22 cellular contexts compared by ENCODE assay signal in genomic region chr3:137468446-137468845, GRCh38.
"Had no signal": no experiment of that assay in that cellular context is flagged by ENCODE, and none has a peak within 500 bp of the region (broad histone marks: within the 10 kb centered on the region; RNA-seq: fewer than 3 reads in every experiment).

No MANE protein-coding gene starts in this region.

- H3K4me3 ChIP-seq: esophagus squamous epithelium, hepatocyte, ovary, smooth muscle cell, suprapubic skin, thyroid gland had no signal

- DNase-seq: esophagus squamous epithelium; foreskin fibroblast; head of caudate nucleus; left colon; naive thymus-derived CD8-positive, alpha-beta T cell; nucleus accumbens; ovary; right cardiac atrium; stimulated activated CD4-positive, alpha-beta T cell treated with anti-CD3 and anti-CD28 coated beads, Interleukin-4, amount 100 ng/mL, for 1 hour; stimulated activated CD8-positive, alpha-beta memory T cell treated with anti-CD3 and anti-CD28 coated beads, Interleukin-4, amount 100 ng/mL, for 48 hours; stimulated activated naive CD8-positive, alpha-beta T cell treated with anti-CD3 and anti-CD28 coated beads, Interleukin-15, Interleukin-2, amounts not matched to agents 100 U/mL and 50 U/mL, for 24 hours; thyroid gland had no signal

- ATAC-seq: left colon; naive thymus-derived CD8-positive, alpha-beta T cell; right cardiac atrium; stimulated activated effector memory CD8-positive, alpha-beta T cell treated with anti-CD3 and anti-CD28 coated beads, Interleukin-12 subunit alpha, Interleukin-12 subunit beta, amount 100 ng/mL, for 72 hours; stimulated activated naive CD8-positive, alpha-beta T cell treated with anti-CD3 and anti-CD28 coated beads, Interleukin-15, Interleukin-2, amounts not matched to agents 100 U/mL and 50 U/mL, for 24 hours had no signal

- H3K36me3 Mint-ChIP-seq: naive thymus-derived CD8-positive, alpha-beta T cell; stimulated activated effector memory CD8-positive, alpha-beta T cell treated with anti-CD3 and anti-CD28 coated beads, Interleukin-12 subunit alpha, Interleukin-12 subunit beta, amount 100 ng/mL, for 72 hours; type B pancreatic cell had no signal

- H3K9me3 Mint-ChIP-seq: neural crest cell; stimulated activated effector memory CD8-positive, alpha-beta T cell treated with anti-CD3 and anti-CD28 coated beads, Interleukin-12 subunit alpha, Interleukin-12 subunit beta, amount 100 ng/mL, for 72 hours; type B pancreatic cell had no signal

- H2AFZ ChIP-seq: hepatocyte had no signal

- H3K4me2 ChIP-seq: hepatocyte, smooth muscle cell had no signal

- H3K79me2 ChIP-seq: hepatocyte had no signal

- H3K4me1 ChIP-seq: suprapubic skin, thyroid gland had no signal

- H3K27ac Mint-ChIP-seq: dendritic cell treated with granulocyte-macrophage colony-stimulating factor and Interleukin-4, amounts not matched to agents 40 ng/mL and 50 ng/mL, for 4 days; naive thymus-derived CD8-positive, alpha-beta T cell; progenitor cell of endocrine pancreas; stimulated activated effector memory CD8-positive, alpha-beta T cell treated with anti-CD3 and anti-CD28 coated beads, Interleukin-12 subunit alpha, Interleukin-12 subunit beta, amount 100 ng/mL, for 72 hours; type B pancreatic cell had no signal

- H3K4me3 Mint-ChIP-seq: dendritic cell treated with granulocyte-macrophage colony-stimulating factor and Interleukin-4, amounts not matched to agents 40 ng/mL and 50 ng/mL, for 4 days; naive thymus-derived CD8-positive, alpha-beta T cell; neural crest cell; stimulated activated effector memory CD8-positive, alpha-beta T cell treated with anti-CD3 and anti-CD28 coated beads, Interleukin-12 subunit alpha, Interleukin-12 subunit beta, amount 100 ng/mL, for 72 hours; type B pancreatic cell had no signal

- FAIRE-seq: colon, urothelium cell line had no signal

- H3K9me3 ChIP-seq: esophagus squamous epithelium, ovary, suprapubic skin, thyroid gland had no signal

- H3K36me3 ChIP-seq: esophagus squamous epithelium, ovary, suprapubic skin, thyroid gland had no signal

- H3K4me1 Mint-ChIP-seq: naive thymus-derived CD8-positive, alpha-beta T cell; stimulated activated effector memory CD8-positive, alpha-beta T cell treated with anti-CD3 and anti-CD28 coated beads, Interleukin-12 subunit alpha, Interleukin-12 subunit beta, amount 100 ng/mL, for 72 hours had no signal

- H3K27ac ChIP-seq: esophagus squamous epithelium, hepatocyte, ovary, suprapubic skin, thyroid gland had no signal

- H3K27me3 Mint-ChIP-seq: dendritic cell treated with granulocyte-macrophage colony-stimulating factor and Interleukin-4, amounts not matched to agents 40 ng/mL and 50 ng/mL, for 4 days had no signal

- H3K27me3 ChIP-seq: esophagus squamous epithelium, hepatocyte, ovary, suprapubic skin, thyroid gland had no signal
